Comparison of ENCODE assay signal across 1 cellular context in genomic region chr7:156606618-156607331, GRCh38.
TF ChIP-seq lines count a peak whose summit lies in the region.

No MANE protein-coding gene starts in this region.

TF ChIP-seq in GM23338, 12 proteins besides CTCF, POLR2A, EP300 and RAD21 (continued from another document):
- TF ChIP-seq REST (IDR thresholded peaks at IDR 0.05; ENCODE audit: unreplicated experiment): no peak
- no peak for TF ChIP-seq EZH2phosphoT487 (IDR thresholded peaks at IDR 0.05; ENCODE audit: unreplicated experiment)
- TF ChIP-seq ZNF114 (CRISPR knock-in tag; IDR thresholded peaks at IDR 0.05): no peak
- TF ChIP-seq ETS1 (IDR thresholded peaks at IDR 0.05): no peak
- no peak for TF ChIP-seq ZNF331 (CRISPR knock-in tag; IDR thresholded peaks at IDR 0.05; ENCODE audit: low read depth)
- no peak for TF ChIP-seq ZNF462 (CRISPR knock-in tag; IDR thresholded peaks at IDR 0.05)
- TF ChIP-seq STAT1 (IDR thresholded peaks at IDR 0.05; ENCODE audit: unreplicated experiment): no peak
- TF ChIP-seq CREB1 (CRISPR knock-in tag; IDR thresholded peaks at IDR 0.05; ENCODE audit: low read depth): no peak
- no peak for TF ChIP-seq JUNB (IDR thresholded peaks at IDR 0.05; ENCODE audit: unreplicated experiment)
- TF ChIP-seq NANOG (IDR thresholded peaks at IDR 0.05; ENCODE audit: borderline replicate concordance): no peak
TF ChIP-seq in GM23338: peak in this region for 0.
